14 cellular contexts compared by ENCODE assay signal in genomic region chr1:180906511-180906910, GRCh38. TPM values are rescaled to one million over a fixed set of nuclear protein-coding genes. Genes with fewer than 3 reads are reported as not detected.
DNase-seq lines count a peak whose midpoint lies in the region; ATAC-seq and TF ChIP-seq lines count a peak whose summit lies in the region.
"Had no signal": no experiment of that assay in that cellular context is flagged by ENCODE, and none has a peak within 500 bp of the region (broad histone marks: within the 10 kb centered on the region; RNA-seq: fewer than 3 reads in every experiment).

No MANE protein-coding gene starts in this region.

- no peak overlapping the region for H3K9ac ChIP-seq in neuronal stem cell (ENCODE audit: low read depth, low read length, poor library complexity)

- H2AK5ac ChIP-seq in neuronal stem cell (ENCODE audit: low read depth, low read length), result peak overlapping the region; percentile 22

- peak overlapping the region; percentile 48 for H2BK5ac ChIP-seq in neuronal stem cell (ENCODE audit: low read length)

- H4K8ac ChIP-seq in neuronal stem cell (ENCODE audit: low read depth, low read length), result no peak overlapping the region

- TF ChIP-seq CTCF in right atrium auricular region (IDR thresholded peaks at IDR 0.05), result no peak

- no peak overlapping the region for H3K4me3 ChIP-seq in right atrium auricular region
- H3K4me3 ChIP-seq in neuronal stem cell (ENCODE audit: low read length in 2 of 2), result no peak overlapping the region

- H3K79me1 ChIP-seq in neuronal stem cell (ENCODE audit: low read depth, low read length), result no peaks in the 10 kb centered on the region

- intact Hi-C loops in left ventricle myocardium superior (cut with micrococcal nuclease), result no loop called here

- peak overlapping the region; percentile 10 for H3K23ac ChIP-seq in neuronal stem cell (ENCODE audit: low read depth, low read length, poor library complexity)

- H3K4me2 ChIP-seq in neuronal stem cell (ENCODE audit: insufficient read depth, low read length, poor library complexity, severe bottlenecking), result no peak overlapping the region

- peak; percentile 23 for DNase-seq in right atrium auricular region (ENCODE audit: low spot score)
- DNase-seq in left ventricle myocardium superior, result no peak
- DNase-seq in neuronal stem cell (ENCODE audit: low spot score), result no peak
- no peak for DNase-seq in SHP77 treated with DMSO at 0.1 percent for 48 hours (lab: John Stamatoyannopoulos, UW)
- no peak for DNase-seq in stimulated activated naive CD4-positive, alpha-beta T cell (lab: John Stamatoyannopoulos, UW)
- DNase-seq: C1 segment of cervical spinal cord; Calu3; CD4-positive, alpha-beta T cell; DMS 273 treated with DMSO at 0.1 percent for 48 hours; H9; IMR-90 had no signal

- H3K9me3 ChIP-seq in right atrium auricular region (no peaks in the 10 kb centered on the region), neuronal stem cell (replicated peaks in 1 of 2; ENCODE audit: control insufficient read depth in 2 of 2, insufficient read depth in 1 of 2, low read depth in 1 of 2, low read length in 2 of 2) (peaks cover 0 to 4% of the 10 kb centered on the region in 2 donors)

- H4K91ac ChIP-seq in neuronal stem cell (ENCODE audit: low read depth, low read length, poor library complexity), result no peak overlapping the region

- H2BK15ac ChIP-seq in neuronal stem cell (ENCODE audit: low read length), result no peak overlapping the region

- no peak overlapping the region for H3K27ac ChIP-seq in right atrium auricular region
- H3K27ac ChIP-seq in neuronal stem cell (replicated peaks; ENCODE audit: low read length), result no peak overlapping the region

- no peak overlapping the region for H2BK12ac ChIP-seq in neuronal stem cell (ENCODE audit: low read length)

- H3K4me1 ChIP-seq in right atrium auricular region (peaks cover 0 to 9% of the 10 kb centered on the region in 2 donors), neuronal stem cell (ENCODE audit: control insufficient read depth in 2 of 2, insufficient read depth in 1 of 2, low read depth in 1 of 2, low read length in 2 of 2) (peaks cover 2 to 7% of the 10 kb centered on the region in 2 donors)

- no CpG with 5 or more reads among the region's 9 CpGs for WGBS in neuronal stem cell (ENCODE audit: extremely low coverage in 2 of 2, insufficient read length in 2 of 2, insufficient replicate concordance in 1 of 2), 2 donors

- H3K14ac ChIP-seq in neuronal stem cell (ENCODE audit: low read length), result no peak overlapping the region

- no peak overlapping the region for H2BK120ac ChIP-seq in neuronal stem cell (ENCODE audit: low read depth, low read length)

- H3K36me3 ChIP-seq in right atrium auricular region (no peaks in the 10 kb centered on the region), neuronal stem cell (replicated peaks in 1 of 2; ENCODE audit: control insufficient read depth in 2 of 2, insufficient read depth in 2 of 2, low read length in 2 of 2) (no peaks in the 10 kb centered on the region)

- H3K18ac ChIP-seq in neuronal stem cell (ENCODE audit: low read length), result peak overlapping the region; percentile 62

- no peak overlapping the region for H2AFZ ChIP-seq in neuronal stem cell (ENCODE audit: low read length)

- no peak for ATAC-seq in left ventricle myocardium superior
- peak; percentile 29 for ATAC-seq in esophagus mucosa
- no peak for ATAC-seq in HG03378 (IDR thresholded peaks at IDR 0.05; ENCODE audit: unreplicated experiment)

- H3K27me3 ChIP-seq in right atrium auricular region (no peaks in the 10 kb centered on the region), neuronal stem cell (ENCODE audit: control insufficient read depth in 3 of 3, insufficient read depth in 3 of 3, low read depth in 1 of 3, low read length in 3 of 3) (peaks cover 0 to 17% (median 1%) of the 10 kb centered on the region in 3 experiments)

- no peak overlapping the region for H3K4ac ChIP-seq in neuronal stem cell (ENCODE audit: low read length)

RNA-seq across cellular contexts. Expression of gene KIAA1614, which starts 6.2 kb away (rescaled TPM):
- total RNA-seq in right atrium auricular region, result 10 to 100 TPM in 1 of 2 donors, 1 to 10 TPM in 1; 9.1 to 11.0 TPM
- 7.0 TPM for total RNA-seq in left ventricle myocardium superior
- 0.36 TPM for total RNA-seq in esophagus mucosa
- polyA plus RNA-seq in neuronal stem cell (2013, experiment 1 of 2), result 3.4 TPM
- 3.7 TPM for polyA plus RNA-seq in neuronal stem cell (2013, experiment 2 of 2)
- total RNA-seq: HT-29 had no signal
